ENCODE assay signal across 23 cellular contexts in the genomic region with DNA sequence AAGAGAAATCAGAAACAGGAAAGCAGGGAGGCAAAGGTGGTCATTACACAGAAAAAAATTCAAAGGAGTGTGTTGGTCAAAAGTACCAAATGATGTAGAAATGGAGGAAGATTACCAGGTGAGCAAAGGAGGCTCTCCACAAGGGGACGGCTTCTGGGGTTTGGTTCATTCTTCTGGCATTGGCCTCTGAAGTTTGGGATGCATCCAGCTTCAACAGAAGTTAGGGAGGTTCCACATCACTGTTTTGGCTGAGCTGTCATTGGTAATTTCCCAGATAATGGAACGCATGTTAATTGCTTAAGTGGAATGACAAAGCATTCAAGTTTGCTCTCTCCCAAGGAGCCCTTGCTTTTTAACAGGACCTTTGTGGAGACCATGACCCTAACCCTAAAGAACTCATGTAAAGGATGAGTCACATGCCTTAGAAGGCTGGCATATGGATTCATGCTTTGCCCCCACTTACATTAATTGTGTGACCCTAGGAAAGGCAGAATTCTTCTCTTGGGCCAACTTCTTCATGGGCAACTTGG.
"Had no signal": no experiment of that assay in that cellular context is flagged by ENCODE, and none has a peak within 500 bp of the region (broad histone marks: within the 10 kb centered on the region; RNA-seq: fewer than 3 reads in every experiment).

No MANE protein-coding gene starts in this region.

- H3K4me3 ChIP-seq: ascending aorta, body of pancreas, SK-N-MC had no signal

- H3K9me3 ChIP-seq: ascending aorta, body of pancreas had no signal

- H3K36me3 Mint-ChIP-seq: activated naive CD4-positive, alpha-beta T cell treated with anti-CD3 and anti-CD28 coated beads, Interleukin-2, amount 50 U/mL, for 24 hours had no signal

- H3K27ac ChIP-seq: ascending aorta, body of pancreas, SK-N-MC, WERI-Rb-1 had no signal

- H3K9me3 Mint-ChIP-seq: activated CD8-positive, alpha-beta T cell treated with anti-CD3 and anti-CD28 coated beads for 36 hours; activated naive CD4-positive, alpha-beta T cell treated with anti-CD3 and anti-CD28 coated beads, Interleukin-2, amount 50 U/mL, for 24 hours; activated T-cell treated with anti-CD3 and anti-CD28 coated beads, Interleukin-2, amount 50 U/mL, for 72 hours had no signal

- H3K27me3 Mint-ChIP-seq: activated CD8-positive, alpha-beta T cell treated with anti-CD3 and anti-CD28 coated beads for 36 hours; activated naive CD4-positive, alpha-beta T cell treated with anti-CD3 and anti-CD28 coated beads, Interleukin-2, amount 50 U/mL, for 24 hours; central memory CD8-positive, alpha-beta T cell had no signal

- H3K27ac Mint-ChIP-seq: activated CD8-positive, alpha-beta T cell treated with anti-CD3 and anti-CD28 coated beads for 36 hours; activated naive CD4-positive, alpha-beta T cell treated with anti-CD3 and anti-CD28 coated beads, Interleukin-2, amount 50 U/mL, for 24 hours; activated T-cell treated with anti-CD3 and anti-CD28 coated beads, Interleukin-2, amount 50 U/mL, for 72 hours had no signal

- ATAC-seq: activated CD4-positive, CD25-positive, alpha-beta regulatory T cell treated with anti-CD3 and anti-CD28 coated beads, Interleukin-2, amount 50 U/mL, for 24 hours; activated CD8-positive, alpha-beta T cell treated with anti-CD3 and anti-CD28 coated beads for 36 hours; activated T-cell treated with anti-CD3 and anti-CD28 coated beads, Interleukin-2, amount 50 U/mL, for 72 hours; body of pancreas; Panc1; Right ventricle myocardium inferior had no signal

- H3K36me3 ChIP-seq: ascending aorta, WERI-Rb-1 had no signal

- H3K4me3 Mint-ChIP-seq: activated CD8-positive, alpha-beta T cell treated with anti-CD3 and anti-CD28 coated beads for 36 hours; activated naive CD4-positive, alpha-beta T cell treated with anti-CD3 and anti-CD28 coated beads, Interleukin-2, amount 50 U/mL, for 24 hours; activated T-cell treated with anti-CD3 and anti-CD28 coated beads, Interleukin-2, amount 50 U/mL, for 72 hours; central memory CD8-positive, alpha-beta T cell had no signal

- DNase-seq: activated CD4-positive, alpha-beta T cell treated with anti-CD3 and anti-CD28 coated beads for 4 hours; activated CD8-positive, alpha-beta memory T cell treated with anti-CD3 and anti-CD28 coated beads, Interleukin-2, amount 50 U/mL, for 4 hours; activated CD8-positive, alpha-beta T cell treated with anti-CD3 and anti-CD28 coated beads for 36 hours; activated T-cell treated with anti-CD3 and anti-CD28 coated beads, Interleukin-2, amount 50 U/mL, for 72 hours; body of pancreas; MM.1S; NCI-H1105; NCI-H1436; NCI-H187; NCI-H2081; NCI-H526 treated with DMSO at 0.1 percent for 48 hours; NCI-H82; OCI-M1; RPMI8226; T-helper 1 cell; WERI-Rb-1 had no signal

- H3K4me1 ChIP-seq: ascending aorta, body of pancreas had no signal

- H3K27me3 ChIP-seq: ascending aorta, body of pancreas had no signal

- H3K4me1 Mint-ChIP-seq: activated naive CD4-positive, alpha-beta T cell treated with anti-CD3 and anti-CD28 coated beads, Interleukin-2, amount 50 U/mL, for 24 hours; central memory CD8-positive, alpha-beta T cell had no signal
